9 cellular contexts compared by ENCODE assay signal in genomic region chr2:65437392-65438135, GRCh38. TPM values are rescaled to one million over a fixed set of nuclear protein-coding genes. Genes with fewer than 3 reads are reported as not detected.
A peak's percentile ranks its signal among the peaks of the same experiment; 100 is the strongest.
DNase-seq lines count a peak whose midpoint lies in the region; ATAC-seq and TF ChIP-seq lines count a peak whose summit lies in the region.
"Had no signal": no experiment of that assay in that cellular context is flagged by ENCODE, and none has a peak within 500 bp of the region (broad histone marks: within the 10 kb centered on the region; RNA-seq: fewer than 3 reads in every experiment).

No MANE protein-coding gene starts in this region.

- H3K36me3 ChIP-seq in CD8-positive, alpha-beta T cell (ENCODE audit: insufficient read depth, low read length), result no peaks in the 10 kb centered on the region
- H3K36me3 ChIP-seq in SJSA1, result no peaks in the 10 kb centered on the region
- no peaks in the 10 kb centered on the region for H3K36me3 ChIP-seq in fibroblast of lung (ENCODE audit: control insufficient read depth, insufficient read depth, low read length)
- H3K36me3 ChIP-seq in parathyroid adenoma (ENCODE audit: control insufficient read depth, insufficient read depth, low read length), result no peaks in the 10 kb centered on the region

- no peak for TF ChIP-seq CTCF in CD8-positive, alpha-beta T cell (IDR thresholded peaks at IDR 0.05)
- no peak for TF ChIP-seq CTCF in fibroblast of lung (conservative IDR thresholded peaks at IDR 0.05 in 1 of 2, IDR thresholded peaks at IDR 0.05 in 1 of 2; ENCODE audit: low read depth in 1 of 2, low read length in 2 of 2)
- no peak for TF ChIP-seq CTCF in parathyroid adenoma (IDR thresholded peaks at IDR 0.05)

- H3K4me2 ChIP-seq in fibroblast of lung (ENCODE audit: extremely low read depth, insufficient read depth, low read length) (peak overlapping the region; percentile 82), parathyroid adenoma (ENCODE audit: low read length) (no peak overlapping the region)

- intact Hi-C loops in CD8-positive, alpha-beta T cell (cut with DNase I, micrococcal nuclease), result loop anchor here (1.0 to 10.0 kb wide), 4 partner anchors 135 to 1603 kb away; partner anchors contain the start of gene UGP2 (in 1 of the 2)

- ATAC-seq in CD8-positive, alpha-beta T cell, result no peak
- ATAC-seq in HG03039 (IDR thresholded peaks at IDR 0.05; ENCODE audit: unreplicated experiment), result no peak
- ATAC-seq in stimulated activated naive CD8-positive, alpha-beta T cell treated with anti-CD3 and anti-CD28 coated beads, Interleukin-15, Interleukin-2, amounts not matched to agents 100 U/mL and 50 U/mL, for 24 hours, result no peak

- DNase-seq in CD8-positive, alpha-beta T cell, result no peak
- no peak for DNase-seq in SJSA1 (ENCODE audit: low read depth in 1 of 2, low spot score in 2 of 2)
- DNase-seq in fibroblast of lung (ENCODE audit: low read depth in 2 of 2), result no peak
- DNase-seq in stimulated activated naive CD8-positive, alpha-beta T cell treated with anti-CD3 and anti-CD28 coated beads, Interleukin-15, Interleukin-2, amounts not matched to agents 100 U/mL and 50 U/mL, for 24 hours, result no peak
- DNase-seq in T-helper 9 cell, result no peak
- DNase-seq in amniotic stem cell (lab: John Stamatoyannopoulos, UW), result no peak
- DNase-seq: activated T-cell treated with anti-CD3 and anti-CD28 coated beads, Interleukin-2, amount 50 U/mL, for 1 hour had no signal

- peaks cover 42% of the 10 kb centered on the region for H3K27me3 Mint-ChIP-seq in CD8-positive, alpha-beta T cell (ENCODE audit: low read depth)

- H3K9me3 ChIP-seq in CD8-positive, alpha-beta T cell (ENCODE audit: low read length), result no peaks in the 10 kb centered on the region
- H3K9me3 ChIP-seq in SJSA1 (replicated peaks) (no peaks in the 10 kb centered on the region), fibroblast of lung (ENCODE audit: control insufficient read depth, insufficient read depth, low read depth, low read length) (no peaks in the 10 kb centered on the region), parathyroid adenoma (ENCODE audit: control insufficient read depth, low read length) (no peaks in the 10 kb centered on the region)

- peaks cover 19% of the 10 kb centered on the region for H3K4me1 Mint-ChIP-seq in CD8-positive, alpha-beta T cell (ENCODE audit: low read depth)

- H3K9me3 Mint-ChIP-seq in CD8-positive, alpha-beta T cell, result no peaks in the 10 kb centered on the region

- POLR2A ChIA-PET in CD8-positive, alpha-beta T cell (lab: Charles Lee), result no interaction called here

- H3K27ac ChIP-seq in CD8-positive, alpha-beta T cell (ENCODE audit: low read depth, low read length), result no peak overlapping the region
- H3K27ac ChIP-seq in SJSA1, result peak overlapping the region; percentile 93
- peak overlapping the region; percentile 91 for H3K27ac ChIP-seq in fibroblast of lung (ENCODE audit: insufficient read depth, low read length)
- H3K27ac ChIP-seq in parathyroid adenoma, result peak overlapping the region; percentile 93

- no peak overlapping the region for H3K9ac ChIP-seq in fibroblast of lung (ENCODE audit: insufficient read depth, low read length)
- H3K9ac ChIP-seq in parathyroid adenoma, result no peak overlapping the region

- H3K79me2 ChIP-seq in fibroblast of lung (ENCODE audit: control insufficient read depth, insufficient read depth, low read length) (peaks cover 4% of the 10 kb centered on the region), parathyroid adenoma (peaks cover 5% of the 10 kb centered on the region)

- no peaks in the 10 kb centered on the region for H4K20me1 ChIP-seq in fibroblast of lung (ENCODE audit: control insufficient read depth, extremely low read depth, insufficient read depth, low read length)

- H2AFZ ChIP-seq in fibroblast of lung (ENCODE audit: low read length), result no peak overlapping the region
- H2AFZ ChIP-seq in parathyroid adenoma, result peak overlapping the region; percentile 93

- no peak overlapping the region for H3K4me3 ChIP-seq in CD8-positive, alpha-beta T cell (ENCODE audit: low read depth, low read length)
- H3K4me3 ChIP-seq in SJSA1, result no peak overlapping the region
- H3K4me3 ChIP-seq in fibroblast of lung (replicated peaks in 1 of 4; ENCODE audit: control extremely low read depth in 1 of 4, insufficient read depth in 1 of 4, low read depth in 3 of 4, low read length in 4 of 4), result peak overlapping the region in 3 of 4 experiments; percentile 45 to 80 (median 69)
- no peak overlapping the region for H3K4me3 ChIP-seq in parathyroid adenoma (ENCODE audit: low read depth, low read length)

- H3K27ac Mint-ChIP-seq in CD8-positive, alpha-beta T cell, result no peak overlapping the region

- CTCF ChIA-PET in CD8-positive, alpha-beta T cell (lab: Charles Lee), result no interaction called here

- peaks cover 36% of the 10 kb centered on the region for H3K27me3 ChIP-seq in CD8-positive, alpha-beta T cell (ENCODE audit: insufficient read depth, low read length)
- no peaks in the 10 kb centered on the region for H3K27me3 ChIP-seq in SJSA1 (replicated peaks)
- no peaks in the 10 kb centered on the region for H3K27me3 ChIP-seq in fibroblast of lung (ENCODE audit: control insufficient read depth, insufficient read depth, low read length)
- no peaks in the 10 kb centered on the region for H3K27me3 ChIP-seq in parathyroid adenoma (ENCODE audit: control insufficient read depth, insufficient read depth, low read length)

- peak overlapping the region; percentile 27 for H3K4me3 Mint-ChIP-seq in CD8-positive, alpha-beta T cell

- H3K4me1 ChIP-seq in CD8-positive, alpha-beta T cell (ENCODE audit: insufficient read depth, low read length), result peaks cover 26% of the 10 kb centered on the region
- H3K4me1 ChIP-seq in SJSA1 (replicated peaks) (peaks cover 10% of the 10 kb centered on the region), fibroblast of lung (ENCODE audit: control insufficient read depth, extremely low read depth, insufficient read depth, low read length) (peaks cover 4% of the 10 kb centered on the region), parathyroid adenoma (peaks cover 2% of the 10 kb centered on the region)

- H3K36me3 Mint-ChIP-seq in CD8-positive, alpha-beta T cell, result peaks cover under 1% of the 10 kb centered on the region

RNA-seq across cellular contexts. Expression of gene SPRED2, which starts 5.2 kb away (rescaled TPM):
- 1 to 10 TPM; 2.3 to 2.5 TPM for total RNA-seq in CD8-positive, alpha-beta T cell
- total RNA-seq in SJSA1 (2014; rRNA removed; shearing (Covaris generic)), result 4.9 and 6.1 TPM in 2 replicates
- total RNA-seq in fibroblast of lung, result 6.7 and 9.4 TPM in 2 replicates
- 26.1 and 33.5 TPM in 2 replicates for polyA plus RNA-seq in fibroblast of lung
- polyA plus RNA-seq in fibroblast of lung (2012), result 23.0 and 26.5 TPM in 2 replicates
- polyA minus RNA-seq in fibroblast of lung (ENCODE audit: low replicate concordance), result 87.1 and 102 TPM in 2 replicates

Comparison
In these comparisons a context has a peak if more than half of its experiments do, and no peak if none do; other contexts are left out.
1. H3K4me3 ChIP-seq: peak in fibroblast of lung (3 of 4); none in CD8-positive, alpha-beta T cell (single experiment), SJSA1 (single experiment) and parathyroid adenoma (single experiment).